Comparison of ENCODE assay signal across 1 cellular context in genomic region chrX:135437867-135438733, GRCh38.
TF ChIP-seq lines count a peak whose summit lies in the region.

No MANE protein-coding gene starts in this region.

TF ChIP-seq in H1, 55 proteins besides CTCF, POLR2A, EP300 and RAD21 (continued from another document):
- no peak for TF ChIP-seq CHD7 (IDR thresholded peaks at IDR 0.05; ENCODE audit: insufficient replicate concordance, low read length)
- TF ChIP-seq NRF1 (IDR thresholded peaks at IDR 0.05; ENCODE audit: low read depth, low read length) = no peak
- TF ChIP-seq BCL11A (IDR thresholded peaks at IDR 0.05; ENCODE audit: low read depth in 2 of 2, low read length in 2 of 2) = no peak
- no peak for TF ChIP-seq TEAD4 (IDR thresholded peaks at IDR 0.05; ENCODE audit: low read depth, low read length)
TF ChIP-seq in H1: peak in this region for 0.
